ENCODE assay signal across 19 cellular contexts in genomic region chr6:95383878-95384277, GRCh38.
"Had no signal": no experiment of that assay in that cellular context is flagged by ENCODE, and none has a peak within 500 bp of the region (broad histone marks: within the 10 kb centered on the region; RNA-seq: fewer than 3 reads in every experiment).

No MANE protein-coding gene starts in this region.

- H3K27me3 ChIP-seq: MG63 had no signal

- DNase-seq: KBM-7, MG63, NCI-H1092, NCI-H1105 treated with DMSO at 0.1 percent for 48 hours, NCI-H1417 treated with DMSO at 0.1 percent for 48 hours, NCI-H146, NCI-H187, NCI-H2029, NCI-H2081 treated with DMSO at 0.1 percent for 48 hours, NCI-H2171, NCI-H226, NCI-H446, NCI-H510A, NCI-H524 treated with DMSO at 0.1 percent for 48 hours, NCI-H69, NCI-H774, RPMI8226, SHP77, SK-N-SH had no signal

- H3K4me3 ChIP-seq: MG63 had no signal

- H3K9me3 ChIP-seq: MG63, SK-N-SH had no signal

- H3K36me3 ChIP-seq: MG63 had no signal
